ENCODE assay signal across 23 cellular contexts in the genomic region with DNA sequence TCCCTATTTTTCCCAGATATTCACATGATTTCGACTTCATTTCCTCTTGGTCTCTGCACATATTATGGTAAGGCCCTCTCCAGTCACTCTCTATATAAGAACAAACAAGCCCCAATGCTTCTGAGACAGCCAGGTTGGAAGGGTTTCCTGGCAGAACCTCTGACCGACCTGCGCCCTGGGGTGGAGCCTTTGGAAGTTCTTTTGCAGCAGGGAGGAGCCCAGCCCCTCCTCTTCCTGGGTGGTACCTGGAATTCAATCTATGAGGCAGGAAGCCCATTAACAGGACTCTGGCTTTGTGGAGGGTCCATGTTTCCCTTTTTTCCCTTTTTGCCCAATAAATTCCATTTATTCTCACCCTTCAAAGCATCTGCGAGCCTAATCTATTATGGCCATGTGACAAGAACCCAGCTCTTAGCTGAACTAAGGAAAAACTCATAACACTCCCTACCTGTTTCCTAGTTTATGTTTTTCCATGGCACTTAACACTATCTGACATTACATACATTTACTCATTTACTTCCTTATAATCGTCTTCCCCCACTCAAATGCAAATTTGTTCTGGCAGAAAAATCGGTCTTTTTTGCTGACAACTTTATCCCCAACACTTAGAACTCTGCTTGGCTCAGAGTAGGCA.
"Had no signal": no experiment of that assay in that cellular context is flagged by ENCODE, and none has a peak within 500 bp of the region (broad histone marks: within the 10 kb centered on the region; RNA-seq: fewer than 3 reads in every experiment).

No MANE protein-coding gene starts in this region.

- DNase-seq: colonic mucosa; effector CD8-positive, alpha-beta T cell; endodermal cell; foreskin fibroblast; gastrocnemius medialis; head of caudate nucleus; left lung; mesendoderm; midbrain; naive thymus-derived CD4-positive, alpha-beta T cell; posterior cingulate gyrus; psoas muscle; right cardiac atrium; sigmoid colon; spleen; stimulated activated CD4-positive, alpha-beta T cell treated with anti-CD3 and anti-CD28 coated beads, Interleukin-2, amount 100 ng/mL, for 48 hours; stimulated activated naive B cell treated with anti-CD40 and anti-IgM and Interleukin-4, amounts not matched to agents 10 μg/mL and 1 μg/mL and 100 μg/mL, for 72 hours had no signal

- H3K9me3 ChIP-seq: colonic mucosa, gastrocnemius medialis, left lung, psoas muscle, sigmoid colon, spleen, thoracic aorta, tibial nerve, vagina had no signal

- FAIRE-seq: keratinocyte had no signal

- H3K36me3 ChIP-seq: colonic mucosa, gastrocnemius medialis, left lung, neural progenitor cell, sigmoid colon, spleen, thoracic aorta, tibial nerve, vagina had no signal

- H3K27ac ChIP-seq: colonic mucosa, epithelial cell of prostate, gastrocnemius medialis, left lung, neural progenitor cell, psoas muscle, sigmoid colon, spleen, thoracic aorta, tibial nerve, vagina had no signal

- H3K4me2 ChIP-seq: neural progenitor cell had no signal

- H2AFZ ChIP-seq: neural progenitor cell had no signal

- H3K9ac ChIP-seq: neural progenitor cell had no signal

- H3K4me1 ChIP-seq: colonic mucosa, gastrocnemius medialis, left lung, psoas muscle, sigmoid colon, spleen, tibial nerve, vagina had no signal

- H3K4me3 ChIP-seq: colonic mucosa, gastrocnemius medialis, left lung, neural progenitor cell, psoas muscle, sigmoid colon, spleen, thoracic aorta, tibial nerve, vagina had no signal

- H3K27me3 ChIP-seq: colonic mucosa, gastrocnemius medialis, neural progenitor cell, sigmoid colon, tibial nerve, vagina had no signal
